Comparison of ENCODE assay signal across 22 cellular contexts in the genomic region with DNA sequence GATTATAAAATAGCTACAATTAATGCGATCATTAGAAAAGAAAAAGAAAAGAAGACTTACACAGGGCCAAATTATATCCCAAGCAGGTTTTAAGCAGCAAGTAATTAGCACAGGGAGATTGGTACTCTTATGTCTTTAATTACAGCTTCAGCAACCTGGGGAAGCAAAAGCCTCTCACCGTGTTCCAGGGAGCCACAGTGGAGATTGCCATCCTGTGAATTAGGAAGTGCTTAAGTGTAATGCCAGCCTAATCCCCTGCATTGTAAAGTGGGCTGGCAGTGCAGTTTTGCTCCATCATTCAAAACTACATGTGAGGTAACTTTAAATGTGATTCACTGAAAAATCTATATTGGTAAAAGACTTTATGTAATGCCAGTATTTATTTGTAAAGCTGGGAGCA.
"Had no signal": no experiment of that assay in that cellular context is flagged by ENCODE, and none has a peak within 500 bp of the region (broad histone marks: within the 10 kb centered on the region; RNA-seq: fewer than 3 reads in every experiment).

No MANE protein-coding gene starts in this region.

- H3K27ac Mint-ChIP-seq: IgD-negative memory B cell, T-cell had no signal

- FAIRE-seq: HTR-8/SVneo, K562 had no signal

- H3K36me3 Mint-ChIP-seq: IgD-negative memory B cell, T-cell had no signal

- H3K9me3 ChIP-seq: SK-N-SH had no signal

- H3K27ac ChIP-seq: HL-60, KMS-11, RWPE1 had no signal

- H3K4me3 ChIP-seq: K562 had no signal

- DNase-seq: Kasumi-1; MM.1S; NCI-H1092 treated with DMSO at 0.1 percent for 48 hours; NCI-H1436; NCI-H187; NCI-H2029; NCI-H2081 treated with DMSO at 0.1 percent for 48 hours; NCI-H2227 treated with DMSO at 0.1 percent for 48 hours; NCI-H526; NCI-H774; NK-92 treated with Interleukin-12 subunit alpha and Interleukin-12 subunit beta, amount 100 ng/mL, for 24 hours; PC-3; SHP77; SK-N-SH; SW 1271; T-cell had no signal

- H3K4me3 Mint-ChIP-seq: IgD-negative memory B cell, T-cell had no signal

- H3K4me2 ChIP-seq: KMS-11, SK-N-SH had no signal

- H3K4me1 Mint-ChIP-seq: IgD-negative memory B cell, T-cell had no signal

- H3K9ac ChIP-seq: KMS-11, SK-N-SH had no signal

- H3K27me3 Mint-ChIP-seq: IgD-negative memory B cell, T-cell had no signal
